In the genomic region with DNA sequence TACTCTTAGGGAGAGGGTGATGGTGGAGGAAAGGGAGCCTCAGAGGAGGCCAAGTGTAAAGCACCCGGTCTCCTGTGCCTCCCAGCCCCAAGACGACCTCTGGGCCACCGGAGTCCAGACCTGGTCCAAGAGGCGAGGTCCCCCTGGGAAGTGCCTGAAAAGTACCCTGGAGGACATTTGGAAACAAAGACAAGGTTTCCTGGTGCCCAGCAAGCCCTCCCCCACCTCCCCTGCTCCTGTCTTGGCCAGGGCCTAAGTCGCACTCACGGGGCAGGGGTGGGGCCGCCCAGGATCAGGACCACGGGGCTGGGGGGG, we compare ENCODE assay signal across 9 cellular contexts. TPM values are rescaled to one million over a fixed set of nuclear protein-coding genes. Genes with fewer than 3 reads are reported as not detected.
DNase-seq lines count a peak whose midpoint lies in the region; ATAC-seq, FAIRE-seq and TF ChIP-seq lines count a peak whose summit lies in the region.
"Had no signal": no experiment of that assay in that cellular context is flagged by ENCODE, and none has a peak within 500 bp of the region (broad histone marks: within the 10 kb centered on the region; RNA-seq: fewer than 3 reads in every experiment).

No MANE protein-coding gene starts in this region.

- intact Hi-C loops in CD4-positive, alpha-beta T cell (cut with DNase I, micrococcal nuclease), result loop anchor here (5.0 to 10.0 kb wide), 2 partner anchors 35 to 52 kb away; a partner anchor contains a TSS
- intact Hi-C loops in HCT116 (cut with micrococcal nuclease), result no loop called here
- intact Hi-C loops in pancreas (cut with DNase I), result no loop called here
- intact Hi-C loops in posterior vena cava (cut with DNase I), result no loop called here

- H3K27ac ChIP-seq in CD4-positive, alpha-beta T cell (ENCODE audit: low read depth, low read length), result peak overlapping the region; percentile 21
- H3K27ac ChIP-seq in HCT116 (ENCODE audit: low read depth, low read length) (no peak overlapping the region; the same call in 1 of the 2 replicates), endodermal cell (ENCODE audit: low read depth, low read length) (no peak overlapping the region), pancreas (peak overlapping the region in 3 of 4 donors; percentile 15 to 59 (median 33))

- no peaks in the 10 kb centered on the region for H3K9me3 ChIP-seq in CD4-positive, alpha-beta T cell (ENCODE audit: control insufficient read depth, low read length)
- H3K9me3 ChIP-seq in HCT116 (ENCODE audit: control insufficient read depth in 1 of 2, insufficient read depth in 1 of 2, low read depth in 1 of 2, low read length in 2 of 2), result no peaks in the 10 kb centered on the region
- no peaks in the 10 kb centered on the region for H3K9me3 ChIP-seq in endodermal cell (ENCODE audit: control insufficient read depth, low read length)
- no peaks in the 10 kb centered on the region for H3K9me3 ChIP-seq in pancreas
- H3K9me3 ChIP-seq: adrenal gland had no signal

- H4K20me1 ChIP-seq in HCT116 (ENCODE audit: insufficient read depth), result no peaks in the 10 kb centered on the region

- H3K9ac ChIP-seq in HCT116 (ENCODE audit: low read length) (no peak overlapping the region), endodermal cell (ENCODE audit: extremely low read depth, low read length, poor library complexity, severe bottlenecking) (no peak overlapping the region)

- no peaks in the 10 kb centered on the region for H3K79me2 ChIP-seq in HCT116 (ENCODE audit: insufficient read depth, low read length)

- H3K36me3 ChIP-seq in HCT116 (ENCODE audit: control insufficient read depth in 1 of 2, insufficient read depth in 2 of 2, low read length in 2 of 2), result no peaks in the 10 kb centered on the region
- no peaks in the 10 kb centered on the region for H3K36me3 ChIP-seq in endodermal cell (ENCODE audit: control insufficient read depth, insufficient read depth, low read length)
- H3K36me3 ChIP-seq in pancreas, result no peaks in the 10 kb centered on the region
- H3K36me3 ChIP-seq: adrenal gland had no signal

- H2AFZ ChIP-seq in HCT116 (ENCODE audit: low read depth, low read length, poor library complexity, severe bottlenecking), result peak overlapping the region; percentile 45

- peak overlapping the region; percentile 88 for H3K4me2 ChIP-seq in HCT116 (ENCODE audit: low read length)

- peak overlapping the region; percentile 75 for H3K27ac Mint-ChIP-seq in CD4-positive, alpha-beta T cell
- no peak overlapping the region for H3K27ac Mint-ChIP-seq in endodermal cell

- BruUV-seq in HCT116 (replicated peaks; lab: Mats Ljungman, UMichigan), result no TSS peak

- peaks cover 44% of the 10 kb centered on the region for H3K4me1 Mint-ChIP-seq in CD4-positive, alpha-beta T cell (ENCODE audit: low read depth)
- peaks cover 6% of the 10 kb centered on the region for H3K4me1 Mint-ChIP-seq in endodermal cell

- CTCF ChIA-PET in CD4-positive, alpha-beta T cell (lab: Charles Lee), result no interaction called here
- CTCF ChIA-PET in HCT116 (lab: Charles Lee), result no interaction called here

- no peak for DNase-seq in CD4-positive, alpha-beta T cell
- DNase-seq in HCT116 (ENCODE audit: low read depth, low spot score) (no peak), endodermal cell (peak; percentile 57), pancreas (no peak), posterior vena cava (ENCODE audit: low spot score) (no peak)
- DNase-seq: NCI-H2107 had no signal

- H3K9me2 ChIP-seq in HCT116 (ENCODE audit: insufficient read depth), result no peaks in the 10 kb centered on the region

- H3K36me3 Mint-ChIP-seq in CD4-positive, alpha-beta T cell (ENCODE audit: low read depth), result no peaks in the 10 kb centered on the region
- H3K36me3 Mint-ChIP-seq in endodermal cell (ENCODE audit: low read depth), result no peaks in the 10 kb centered on the region

- POLR2A ChIA-PET in CD4-positive, alpha-beta T cell (lab: Charles Lee), result no interaction called here
- POLR2A ChIA-PET in HCT116 (lab: Charles Lee), result no interaction called here

- TF ChIP-seq CTCF in CD4-positive, alpha-beta T cell (IDR thresholded peaks at IDR 0.05), result no peak
- TF ChIP-seq CTCF in HCT116 (IDR thresholded peaks at IDR 0.05 in 2 of 3, conservative IDR thresholded peaks at IDR 0.05 in 1 of 3; ENCODE audit: borderline replicate concordance in 1 of 3, insufficient read depth in 1 of 3, low read depth in 2 of 3, low read length in 2 of 3) (no peak), endodermal cell (conservative IDR thresholded peaks at IDR 0.05) (no peak), pancreas (IDR thresholded peaks at IDR 0.05) (no peak)

- WGBS in endodermal cell (ENCODE audit: insufficient coverage in 1 of 2, insufficient read length in 1 of 2), 2 experiments, result 71 to 73% methylated on average over 4 to 8 of the region's 8 CpGs
- 82 to 85% methylated on average over 8 of the region's 8 CpGs for WGBS in pancreas, 2 donors

- no peak for FAIRE-seq in pancreas (lab: Jason Lieb, UNC)

- H3K4me1 ChIP-seq in HCT116 (ENCODE audit: control insufficient read depth in 1 of 2, insufficient read depth in 2 of 2, low read length in 2 of 2) (peaks cover 35 to 46% of the 10 kb centered on the region in 2 experiments), endodermal cell (ENCODE audit: control insufficient read depth, insufficient read depth, low read length) (peaks cover 5% of the 10 kb centered on the region), pancreas (peaks cover 21 to 45% (median 23%) of the 10 kb centered on the region in 3 donors)

- RAD21 ChIA-PET in HCT116 (lab: Charles Lee; ENCODE audit: low non-redundant PET in 1 of 2, low total read pairs in 2 of 2, uncharacterized antibody in 2 of 2, unreplicated experiment in 2 of 2), result no interaction called here

- H3K9me3 Mint-ChIP-seq in CD4-positive, alpha-beta T cell, result no peaks in the 10 kb centered on the region
- no peaks in the 10 kb centered on the region for H3K9me3 Mint-ChIP-seq in endodermal cell

- H3K4me3 ChIP-seq in HCT116 (replicated peaks in 1 of 2; ENCODE audit: low read depth in 1 of 2, low read length in 2 of 2) (no peak overlapping the region), endodermal cell (ENCODE audit: low read length) (no peak overlapping the region), pancreas (no peak overlapping the region)

- H3K4me3 Mint-ChIP-seq in CD4-positive, alpha-beta T cell, result peak overlapping the region; percentile 34
- no peak overlapping the region for H3K4me3 Mint-ChIP-seq in endodermal cell

- H3K27me3 Mint-ChIP-seq in CD4-positive, alpha-beta T cell, result no peaks in the 10 kb centered on the region
- H3K27me3 Mint-ChIP-seq in endodermal cell (ENCODE audit: insufficient read depth), result peaks cover 36% of the 10 kb centered on the region

- no peak for TF ChIP-seq RAD21 in HCT116 (IDR thresholded peaks at IDR 0.05; ENCODE audit: low read depth)

- H3K27me3 ChIP-seq in CD4-positive, alpha-beta T cell (ENCODE audit: control insufficient read depth, insufficient read depth, low read length), result no peaks in the 10 kb centered on the region
- no peaks in the 10 kb centered on the region for H3K27me3 ChIP-seq in HCT116 (ENCODE audit: insufficient read depth, low read length)
- H3K27me3 ChIP-seq in endodermal cell (ENCODE audit: control insufficient read depth, insufficient read depth, low read length, poor library complexity, severe bottlenecking), result peaks cover 15% of the 10 kb centered on the region
- no peaks in the 10 kb centered on the region for H3K27me3 ChIP-seq in pancreas
- H3K27me3 ChIP-seq: adrenal gland had no signal

- TF ChIP-seq POLR2A in HCT116 (IDR thresholded peaks at IDR 0.05; ENCODE audit: borderline replicate concordance, extremely low read depth, insufficient read depth, insufficient read length), result no peak

- ATAC-seq in CD4-positive, alpha-beta T cell (ENCODE audit: poor library complexity), result no peak
- no peak; the same call in 1 of the 2 replicates for ATAC-seq in HCT116
- no peak for ATAC-seq in pancreas
- ATAC-seq in GM19324 (IDR thresholded peaks at IDR 0.05; ENCODE audit: low FRiP score, unreplicated experiment), result no peak
- ATAC-seq in GM21786 (IDR thresholded peaks at IDR 0.05; ENCODE audit: unreplicated experiment), result no peak

TF ChIP-seq in HCT116, 20 proteins besides CTCF, POLR2A, EP300 and RAD21 (continues in another document):
- TF ChIP-seq EGR1 (IDR thresholded peaks at IDR 0.05; ENCODE audit: low read depth), result no peak
- TF ChIP-seq YY1 (IDR thresholded peaks at IDR 0.05; ENCODE audit: extremely low read depth, insufficient replicate concordance, low read depth, low read length), result no peak
- TF ChIP-seq SP1 (IDR thresholded peaks at IDR 0.05; ENCODE audit: low read depth), result no peak
- no peak for TF ChIP-seq TCF7L2 (IDR thresholded peaks at IDR 0.05; ENCODE audit: borderline replicate concordance, extremely low read depth, insufficient read depth, insufficient read length)
- TF ChIP-seq, protein P1, sequence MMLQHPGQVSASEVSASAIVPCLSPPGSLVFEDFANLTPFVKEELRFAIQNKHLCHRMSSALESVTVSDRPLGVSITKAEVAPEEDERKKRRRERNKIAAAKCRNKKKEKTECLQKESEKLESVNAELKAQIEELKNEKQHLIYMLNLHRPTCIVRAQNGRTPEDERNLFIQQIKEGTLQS (IDR thresholded peaks at IDR 0.05), result no peak
- no peak for TF ChIP-seq FOSL1 (IDR thresholded peaks at IDR 0.05; ENCODE audit: low read depth)
- no peak for TF ChIP-seq CBX3 (IDR thresholded peaks at IDR 0.05; ENCODE audit: low read depth)
- no peak for TF ChIP-seq ELF1 (IDR thresholded peaks at IDR 0.05; ENCODE audit: borderline replicate concordance, low read depth)
- TF ChIP-seq JUND (IDR thresholded peaks at IDR 0.05), result no peak

RNA-seq across cellular contexts. Expression of a gene that starts 0.5 kb away (rescaled TPM):
- total RNA-seq in CD4-positive, alpha-beta T cell, result 10 to 100 TPM; 30.1 to 30.5 TPM
- total RNA-seq in HCT116 (2021; ENCODE audit: unreplicated experiment) (52.8 TPM), endodermal cell (10 to 100 TPM; 40.5 to 43.8 TPM), pancreas (10 to 100 TPM; 12.3 to 54.6 (median 27.0) TPM), posterior vena cava (10 to 100 TPM; 47.8 to 52.4 TPM)
- 21.4 and 22.2 TPM in 2 replicates for polyA plus RNA-seq in HCT116 (2012)
- polyA plus RNA-seq in endodermal cell (2013, experiment 1 of 2), result 28.2 TPM
- 21.3 TPM for polyA plus RNA-seq in endodermal cell (2013, experiment 2 of 2)
- 10 to 100 TPM; 16.2 to 56.5 TPM for polyA plus RNA-seq in pancreas

RNA-seq across cellular contexts. Expression of a gene that starts 36.2 kb away (rescaled TPM):
- total RNA-seq in CD4-positive, alpha-beta T cell, result 10 to 100 TPM; 43.8 to 49.1 TPM
- total RNA-seq in HCT116 (2021; ENCODE audit: unreplicated experiment) (41.0 TPM), endodermal cell (10 to 100 TPM; 33.1 to 36.5 TPM), pancreas (10 to 100 TPM; 11.4 to 23.1 (median 15.2) TPM), posterior vena cava (10 to 100 TPM; 25.4 to 29.2 TPM)
- 44.4 and 46.7 TPM in 2 replicates for polyA plus RNA-seq in HCT116 (2012)
- 23.3 TPM for polyA plus RNA-seq in endodermal cell (2013, experiment 1 of 2)
- polyA plus RNA-seq in endodermal cell (2013, experiment 2 of 2), result 22.1 TPM
- 10 to 100 TPM; 22.6 to 25.4 TPM for polyA plus RNA-seq in pancreas

RNA-seq across cellular contexts. Expression of a gene that starts 51.3 kb away (rescaled TPM):
- 100 to 1,000 TPM; 153 TPM for total RNA-seq in CD4-positive, alpha-beta T cell
- total RNA-seq in HCT116 (2021; ENCODE audit: unreplicated experiment) (139 TPM), endodermal cell (100 to 1,000 TPM; 231 to 257 TPM), pancreas (100 to 1,000 TPM in 1 of 6 donors, 10 to 100 TPM in 5; 70.9 to 160 (median 86.2) TPM), posterior vena cava (100 to 1,000 TPM; 297 to 327 TPM)
- 99.5 and 110 TPM in 2 replicates for polyA plus RNA-seq in HCT116 (2012)
- polyA plus RNA-seq in endodermal cell (2013, experiment 1 of 2), result 244 TPM
- 230 TPM for polyA plus RNA-seq in endodermal cell (2013, experiment 2 of 2)
- polyA plus RNA-seq in pancreas, result 100 to 1,000 TPM; 158 to 160 TPM

Comparison
In these comparisons a context has a peak if more than half of its experiments do, and no peak if none do; other contexts are left out.
1. H3K27ac ChIP-seq: peak in CD4-positive, alpha-beta T cell (single experiment) and pancreas (3 of 4); none in HCT116 (single experiment) and endodermal cell (single experiment).
2. intact Hi-C loops: an anchor here in CD4-positive, alpha-beta T cell (5.0 to 10.0 kb wide); none called in HCT116, pancreas and posterior vena cava.